ENCODE assay signal across 6 cellular contexts in genomic region chr20:23831961-23832360, GRCh38. TPM values are rescaled to one million over a fixed set of nuclear protein-coding genes. Genes with fewer than 3 reads are reported as not detected.
"Had no signal": no experiment of that assay in that cellular context is flagged by ENCODE, and none has a peak within 500 bp of the region (broad histone marks: within the 10 kb centered on the region; RNA-seq: fewer than 3 reads in every experiment).

No MANE protein-coding gene starts in this region.

RNA-seq across cellular contexts. Expression of gene CST2, which starts 5.4 kb away (rescaled TPM):
- total RNA-seq: activated CD4-positive, alpha-beta T cell treated with anti-CD3 and anti-CD28 coated beads, Interleukin-2, amount 10 ng/mL, durations not matched to agents 7 days and 5 days; epithelial cell of proximal tubule; lower leg skin; naive thymus-derived CD4-positive, alpha-beta T cell; right atrium auricular region had no signal
- polyA plus RNA-seq: heart right ventricle; naive thymus-derived CD4-positive, alpha-beta T cell had no signal

RNA-seq across cellular contexts. Expression of gene CST5, which starts 47.6 kb away (rescaled TPM):
- total RNA-seq: activated CD4-positive, alpha-beta T cell treated with anti-CD3 and anti-CD28 coated beads, Interleukin-2, amount 10 ng/mL, durations not matched to agents 7 days and 5 days; epithelial cell of proximal tubule; heart right ventricle; lower leg skin; naive thymus-derived CD4-positive, alpha-beta T cell; right atrium auricular region had no signal
- polyA plus RNA-seq: heart right ventricle; naive thymus-derived CD4-positive, alpha-beta T cell had no signal
